ENCODE assay signal across 9 cellular contexts in the genomic region with DNA sequence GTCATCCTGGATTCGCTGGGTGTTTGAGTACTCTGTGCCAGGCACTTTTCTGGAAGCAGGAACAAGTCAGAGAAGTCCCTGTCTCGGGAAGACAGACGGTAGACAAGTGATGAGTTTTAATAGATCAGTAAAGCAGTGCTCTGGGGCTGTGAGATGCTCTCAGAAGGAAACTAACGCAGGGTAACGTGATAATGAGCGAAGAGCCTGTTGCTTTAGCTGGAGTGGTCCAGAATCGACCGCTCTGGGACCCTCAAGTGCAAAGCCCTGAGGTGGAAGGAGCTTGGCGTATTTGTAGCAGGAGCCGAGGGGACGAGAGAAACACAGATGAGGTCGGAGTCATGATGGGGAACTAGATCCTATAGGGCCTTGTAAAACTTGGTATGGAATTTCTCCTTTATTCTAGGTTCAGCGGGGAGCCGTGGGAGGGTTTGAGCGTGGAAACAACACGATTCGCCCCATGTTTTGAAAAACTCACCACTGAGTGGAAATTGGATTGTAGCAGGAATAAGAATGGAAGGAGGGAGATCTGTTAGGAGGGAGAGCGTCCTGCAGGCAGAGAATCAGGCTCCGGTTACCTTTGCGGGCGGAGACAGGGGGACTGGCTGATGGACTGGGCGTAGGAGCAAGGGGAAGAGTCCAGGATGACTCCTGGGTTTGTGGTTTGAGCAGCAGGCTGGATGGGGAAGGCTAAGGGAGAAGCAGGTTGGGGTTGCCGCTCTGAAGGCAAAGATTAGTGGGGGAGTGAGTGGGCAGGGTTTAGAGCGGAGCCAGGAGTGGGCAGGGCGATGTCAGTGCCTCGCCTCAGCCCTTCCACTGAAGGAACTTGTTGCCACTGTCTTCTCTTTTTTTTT. TPM values are rescaled to one million over a fixed set of nuclear protein-coding genes. Genes with fewer than 3 reads are reported as not detected.
DNase-seq lines count a peak whose midpoint lies in the region; ATAC-seq lines count a peak whose summit lies in the region.
"Had no signal": no experiment of that assay in that cellular context is flagged by ENCODE, and none has a peak within 500 bp of the region (broad histone marks: within the 10 kb centered on the region; RNA-seq: fewer than 3 reads in every experiment).

No MANE protein-coding gene starts in this region.

- peak overlapping the region; percentile 98 for H3K4me3 Mint-ChIP-seq in central memory CD8-positive, alpha-beta T cell

- peak; percentile 0 for ATAC-seq in central memory CD8-positive, alpha-beta T cell (replicated peaks; ENCODE audit: extremely low read depth, poor library complexity, severe bottlenecking)
- ATAC-seq in HG02884 (IDR thresholded peaks at IDR 0.05; ENCODE audit: unreplicated experiment) (no peak), GM18519 (IDR thresholded peaks at IDR 0.05; ENCODE audit: low FRiP score, unreplicated experiment) (no peak), HG02973 (IDR thresholded peaks at IDR 0.05; ENCODE audit: unreplicated experiment) (no peak)

- H3K27me3 Mint-ChIP-seq in central memory CD8-positive, alpha-beta T cell = no peaks in the 10 kb centered on the region

- peak overlapping the region; percentile 93 for H3K27ac Mint-ChIP-seq in central memory CD8-positive, alpha-beta T cell (ENCODE audit: low read depth)

- DNase-seq in NCI-H526 treated with DMSO at 0.1 percent for 48 hours (lab: John Stamatoyannopoulos, UW) = peak; percentile 46
- no peak for DNase-seq in NCI-H526 (lab: John Stamatoyannopoulos, UW)
- peak; percentile 25 for DNase-seq in NCI-H69 (lab: John Stamatoyannopoulos, UW)
- no peak for DNase-seq in central memory CD8-positive, alpha-beta T cell (ENCODE audit: low spot score in 2 of 2)
- DNase-seq in myocyte (ENCODE audit: low read depth) = peak; percentile 14

- peaks cover 27% of the 10 kb centered on the region for H3K36me3 Mint-ChIP-seq in central memory CD8-positive, alpha-beta T cell (ENCODE audit: insufficient read depth)

- H3K4me1 Mint-ChIP-seq in central memory CD8-positive, alpha-beta T cell = peaks cover 40% of the 10 kb centered on the region

- no peaks in the 10 kb centered on the region for H3K9me3 Mint-ChIP-seq in central memory CD8-positive, alpha-beta T cell

RNA-seq across cellular contexts. Expression of gene POLD1, which starts 0.8 kb away (rescaled TPM):
- 22.0 and 26.3 TPM in 2 replicates for total RNA-seq in myocyte
- 14.9 TPM for polyA plus RNA-seq in myocyte (2012)

RNA-seq across cellular contexts. Expression of gene NR1H2, which starts 8.7 kb away (rescaled TPM):
- 70.3 and 80.5 TPM in 2 replicates for total RNA-seq in myocyte
- polyA plus RNA-seq in myocyte (2012) = 74.3 TPM

RNA-seq across cellular contexts. Expression of gene NAPSA, which starts 19.5 kb away (rescaled TPM):
- total RNA-seq in myocyte = 0.48 and 1.7 TPM in 2 replicates
- 0.24 TPM for polyA plus RNA-seq in myocyte (2012)

RNA-seq across cellular contexts. Expression of gene SPIB, which starts 33.8 kb away (rescaled TPM):
- 0.73 and 2.4 TPM in 2 replicates for total RNA-seq in myocyte
- polyA plus RNA-seq in myocyte (2012) = 0.16 TPM
- total RNA-seq: glomerular endothelial cell had no signal

RNA-seq across cellular contexts. Expression of gene MYBPC2, which starts 47.8 kb away (rescaled TPM):
- 65.8 and 124 TPM in 2 replicates for total RNA-seq in myocyte
- polyA plus RNA-seq in myocyte (2012) = 10.1 TPM
- total RNA-seq: glomerular endothelial cell had no signal

Comparison
In these comparisons a context has a peak if more than half of its experiments do, and no peak if none do; other contexts are left out.
1. DNase-seq: peak in NCI-H526 treated with DMSO at 0.1 percent for 48 hours (single experiment), NCI-H69 (single experiment) and myocyte (single experiment); none in NCI-H526 (0 of 2) and central memory CD8-positive, alpha-beta T cell (0 of 2).